Comparison of ENCODE assay signal across 8 cellular contexts in genomic region chr6:89298680-89299450, GRCh38. TPM values are rescaled to one million over a fixed set of nuclear protein-coding genes. Genes with fewer than 3 reads are reported as not detected.
DNase-seq lines count a peak whose midpoint lies in the region; ATAC-seq and TF ChIP-seq lines count a peak whose summit lies in the region.

No MANE protein-coding gene starts in this region.

- no peaks in the 10 kb centered on the region for H3K4me1 ChIP-seq in uterus

- no peaks in the 10 kb centered on the region for H3K27me3 ChIP-seq in uterus

- no peaks in the 10 kb centered on the region for H3K36me3 ChIP-seq in uterus

- ATAC-seq in GM18907 (IDR thresholded peaks at IDR 0.05; ENCODE audit: unreplicated experiment) = peak; percentile 46

- no peak for TF ChIP-seq POLR2A in uterus (IDR thresholded peaks at IDR 0.05)

- DNase-seq in HT1080 (ENCODE audit: low read depth) (peak; percentile 91), glomerular visceral epithelial cell (ENCODE audit: extremely low spot score) (peak; percentile 87), uterus (no peak), OCI-M2 (lab: John Stamatoyannopoulos, UW; ENCODE audit: unreplicated experiment) (no peak), middle frontal gyrus (ENCODE audit: extremely low spot score, low spot score) (no peak), cerebellar nuclear complex (lab: John Stamatoyannopoulos, UW) (no peak)
- DNase-seq in activated CD4-positive, alpha-beta T cell treated with anti-CD3 and anti-CD28 coated beads, Interleukin-2, amount 50 U/mL, for 4 hours = peak; percentile 41 to 47

- TF ChIP-seq CTCF in uterus (IDR thresholded peaks at IDR 0.05) = no peak

- no peak overlapping the region for H3K4me3 ChIP-seq in uterus

- no peaks in the 10 kb centered on the region for H3K9me3 ChIP-seq in uterus

- intact Hi-C loops in uterus (cut with DNase I; ENCODE audit: low total_unique reads) = no loop called here

- H3K27ac ChIP-seq in uterus = no peak overlapping the region

RNA-seq across cellular contexts. Expression of gene GABRR2, which starts 16.2 kb away (rescaled TPM):
- total RNA-seq in HT1080 (2014; rRNA removed; shearing (Covaris generic)) = 0.10 TPM in 1 of 2 replicates, not detected in the other
- polyA plus RNA-seq in HT1080 (2015; cell fraction: cytosol; rRNA removed) = 0.14 TPM in 1 of 2 replicates, not detected in the other
- polyA plus RNA-seq in HT1080 (2015; cell fraction: nucleus; rRNA removed) = 0.80 and 2.0 TPM in 2 replicates
- 1 to 10 TPM in 1 of 4 donors, under 1 TPM in 2, not detected in 1; 0.26 to 1.7 (median 0.95) TPM for total RNA-seq in uterus

RNA-seq across cellular contexts. Expression of gene UBE2J1, which starts 53.7 kb away (rescaled TPM):
- 21.2 and 25.1 TPM in 2 replicates for total RNA-seq in HT1080 (2014; rRNA removed; shearing (Covaris generic))
- 37.6 and 43.2 TPM in 2 replicates for polyA plus RNA-seq in HT1080 (2015; cell fraction: cytosol; rRNA removed)
- polyA plus RNA-seq in HT1080 (2015; cell fraction: nucleus; rRNA removed) = 16.1 and 17.5 TPM in 2 replicates
- 10 to 100 TPM; 13.1 to 55.2 (median 41.0) TPM for total RNA-seq in uterus

Comparison
In these comparisons a context has a peak if more than half of its experiments do, and no peak if none do; other contexts are left out.
1. DNase-seq: peak in HT1080 (single experiment), activated CD4-positive, alpha-beta T cell treated with anti-CD3 and anti-CD28 coated beads, Interleukin-2, amount 50 U/mL, for 4 hours (2 of 2) and glomerular visceral epithelial cell (single experiment); none in uterus (0 of 2), OCI-M2 (single experiment), middle frontal gyrus (single experiment) and cerebellar nuclear complex (0 of 2).